ENCODE assay signal across 6 cellular contexts in genomic region chr4:8991449-8991848, GRCh38.
DNase-seq lines count a peak whose midpoint lies in the region; ATAC-seq, FAIRE-seq and TF ChIP-seq lines count a peak whose summit lies in the region.
"Not testable (repeated sequence)": the region's sequence is repeated elsewhere in the genome, so short reads cannot be mapped to it uniquely, and the experiment has no call there.

No MANE protein-coding gene starts in this region.

- not testable (repeated sequence) for H2AFZ ChIP-seq in HepG2 (ENCODE audit: low read length)

- not testable (repeated sequence) for H3K36me3 ChIP-seq in H7 (replicated peaks; ENCODE audit: control insufficient read depth, insufficient read depth, low read length); bronchial epithelial cell (ENCODE audit: control insufficient read depth, insufficient read depth, low read length); HepG2 (replicated peaks in 1 of 2; ENCODE audit: control insufficient read depth in 1 of 2, insufficient read depth in 2 of 2, low read length in 2 of 2)

- H3K27me3 ChIP-seq in H7 (ENCODE audit: control insufficient read depth, insufficient read depth, low read length); bronchial epithelial cell (ENCODE audit: control insufficient read depth, insufficient read depth, low read length); HepG2 (ENCODE audit: control insufficient read depth in 1 of 2, insufficient read depth in 2 of 2, low read length in 2 of 2): not testable (repeated sequence)

- not testable (repeated sequence) for H3K79me2 ChIP-seq in HepG2 (ENCODE audit: insufficient read depth, low read length)

- CTCF ChIA-PET in HepG2 (lab: Yijun Ruan, JAX; ENCODE audit: low intra/inter-chr PET ratio, low total read pairs) = not testable (repeated sequence)

- TF ChIP-seq EP300 in HepG2 (IDR thresholded peaks at IDR 0.05; ENCODE audit: low read depth in 2 of 2, low read length in 2 of 2); HepG2 (CRISPR knock-in tag; IDR thresholded peaks at IDR 0.05; ENCODE audit: borderline replicate concordance): not testable (repeated sequence)

- in situ Hi-C loops in SK-MEL-5 (cut with HindIII; ENCODE audit: low pct_unique_long_range_greater_than_20kb, low sequenced_read_pairs); HepG2 (cut with HindIII; ENCODE audit: extremely low pct_ligation_motif_present, low pct_unique_long_range_greater_than_20kb): not testable (repeated sequence)

- not testable (repeated sequence) for H3K4me1 ChIP-seq in HepG2 (ENCODE audit: insufficient read depth, low read length)

- not testable (repeated sequence) for TF ChIP-seq POLR2A in NB4 (IDR thresholded peaks at IDR 0.05; ENCODE audit: extremely low read depth, insufficient read length); HepG2 (IDR thresholded peaks at IDR 0.05; ENCODE audit: insufficient read depth in 1 of 2, low read depth in 2 of 2, low read length in 2 of 2)

- POLR2A ChIA-PET in HepG2 (lab: Yijun Ruan, JAX) = not testable (repeated sequence)

- H3K4me2 ChIP-seq in HepG2 (ENCODE audit: low read depth, low read length) = not testable (repeated sequence)

- TF ChIP-seq RAD21 in HepG2 (CRISPR knock-in tag; IDR thresholded peaks at IDR 0.05) = not testable (repeated sequence)

- H4K20me1 ChIP-seq in HepG2 (ENCODE audit: insufficient read depth, low read length) = not testable (repeated sequence)

- peak; percentile 37 for DNase-seq in H7
- peak; percentile 20 for DNase-seq in Jurkat, Clone E6-1 (ENCODE audit: low read depth, low spot score)
- DNase-seq in NB4 (ENCODE audit: low read depth) = peak; percentile 18
- peak; percentile 26 for DNase-seq in SK-MEL-5 (ENCODE audit: low read depth, low spot score)
- DNase-seq in bronchial epithelial cell (ENCODE audit: low read depth) = peak; percentile 1
- DNase-seq in HepG2 (ENCODE audit: low spot score) = not testable (repeated sequence)

- H3K9me3 ChIP-seq in HepG2 (ENCODE audit: low read length) = not testable (repeated sequence)

- intact Hi-C loops in HepG2 (cut with micrococcal nuclease; ENCODE audit: unreplicated experiment) = not testable (repeated sequence)

- FAIRE-seq in bronchial epithelial cell (lab: Jason Lieb, UNC); HepG2 (lab: Jason Lieb, UNC): not testable (repeated sequence)

- not testable (repeated sequence) for BruUV-seq in HepG2 (replicated peaks; lab: Mats Ljungman, UMichigan)

- not testable (repeated sequence) for TF ChIP-seq CTCF in NB4 (IDR thresholded peaks at IDR 0.05; ENCODE audit: low read depth, low read length); bronchial epithelial cell (IDR thresholded peaks at IDR 0.05; ENCODE audit: insufficient read depth, low read length, severe bottlenecking); HepG2 (CRISPR knock-in tag; IDR thresholded peaks at IDR 0.05)

- H3K27ac ChIP-seq in HepG2 (ENCODE audit: extremely low read length, insufficient read depth, low read length) = not testable (repeated sequence)

- H3K4me3 ChIP-seq in H7 (ENCODE audit: insufficient read depth, low read depth, low read length); Jurkat, Clone E6-1 (ENCODE audit: low read length); NB4 (ENCODE audit: low read depth, low read length); bronchial epithelial cell (ENCODE audit: low read depth, low read length); HepG2 (replicated peaks in 1 of 3; ENCODE audit: insufficient read depth in 1 of 3, low read depth in 2 of 3, low read length in 3 of 3): not testable (repeated sequence)

- not testable (repeated sequence) for H3K9ac ChIP-seq in HepG2 (ENCODE audit: insufficient read depth, low read depth, low read length)

- ATAC-seq in HepG2 = not testable (repeated sequence)

TF ChIP-seq in HepG2, 621 proteins besides CTCF, POLR2A, EP300 and RAD21:
- TF ChIP-seq THAP11 (CRISPR knock-in tag; IDR thresholded peaks at IDR 0.05) (peak; percentile 85), ZNF143 (CRISPR knock-in tag; IDR thresholded peaks at IDR 0.05) (peak; percentile 67)
